ENCODE assay signal across 1 cellular context in genomic region chr4:25159837-25160713, GRCh38.
TF ChIP-seq lines count a peak whose summit lies in the region.

SEPSECS (minus strand) TSS chr4:25160449; CDS start chr4:25160369, 80 bp downstream.

TF ChIP-seq in K562, 482 proteins besides CTCF, POLR2A, EP300 and RAD21 (continued from another document and continues in another):
- TF ChIP-seq ARID4B (CRISPR knock-in tag; IDR thresholded peaks at IDR 0.05) (no peak; the same call in 1 of the 2 replicates), REST (CRISPR knock-in tag; IDR thresholded peaks at IDR 0.05; ENCODE audit: low read depth) (peak; percentile 30; the same call in 1 of the 2 replicates), ZNF583 (CRISPR knock-in tag; IDR thresholded peaks at IDR 0.05) (peak; percentile 58; the same call in 1 of the 2 replicates), HINFP (tag; conservative IDR thresholded peaks at IDR 0.05; ENCODE audit: low read depth) (no peak), ZNF75A (CRISPR knock-in tag; IDR thresholded peaks at IDR 0.05) (no peak), BCOR (IDR thresholded peaks at IDR 0.05) (no peak), ELF1 (tag; IDR thresholded peaks at IDR 0.05) (peak; percentile 72), ZFP91 (CRISPR knock-in tag; IDR thresholded peaks at IDR 0.05) (no peak), FIP1L1 (IDR thresholded peaks at IDR 0.05; ENCODE audit: low read depth, low read length, poor library complexity, severe bottlenecking) (no peak), KDM2B (CRISPR knock-in tag; IDR thresholded peaks at IDR 0.05) (no peak), TEAD1 (CRISPR knock-in tag; IDR thresholded peaks at IDR 0.05) (peak in 1 of 2 experiments; percentile 60; a peak in 1 of 4 replicates), ZBTB26 (CRISPR knock-in tag; IDR thresholded peaks at IDR 0.05) (no peak), ZNF280A (IDR thresholded peaks at IDR 0.05; ENCODE audit: low read depth, partially characterized antibody) (no peak), ESRRA (IDR thresholded peaks at IDR 0.05; ENCODE audit: borderline replicate concordance, low read depth) (0 out of 2 replicates have a peak, but pooled peaks have one; percentile 25), GATA2 (CRISPR knock-in tag; IDR thresholded peaks at IDR 0.05) (no peak), U2AF1 (optimal IDR thresholded peaks at IDR 0.05; ENCODE audit: low read depth, low read length) (no peak), CXXC5 (CRISPR knock-in tag; IDR thresholded peaks at IDR 0.05) (peak; percentile 73), PHF20 (IDR thresholded peaks at IDR 0.05; ENCODE audit: partially characterized antibody) (peak; percentile 71), CBX5 (IDR thresholded peaks at IDR 0.05; ENCODE audit: borderline replicate concordance, low read depth) (no peak), MLLT1 (IDR thresholded peaks at IDR 0.05) (peak in 1 of 2 experiments; percentile 52; a peak in 1 of 4 replicates), SMAD4 (CRISPR knock-in tag; conservative IDR thresholded peaks at IDR 0.05) (peak; percentile 80), RREB1 (CRISPR knock-in tag; IDR thresholded peaks at IDR 0.05) (no peak), BHLHE40 (IDR thresholded peaks at IDR 0.05; ENCODE audit: low read length) (no peak), ZNF24 (IDR thresholded peaks at IDR 0.05) (0 out of 2 replicates have a peak, but pooled peaks have one; percentile 33), ZC3H4 (CRISPR knock-in tag; IDR thresholded peaks at IDR 0.05; ENCODE audit: borderline replicate concordance) (peak; percentile 44; the same call in 1 of the 2 replicates), EWSR1 (IDR thresholded peaks at IDR 0.05; ENCODE audit: borderline replicate concordance, low read depth, partially characterized antibody) (no peak), ZNF134 (CRISPR knock-in tag; conservative IDR thresholded peaks at IDR 0.05) (no peak), HMG20B (CRISPR knock-in tag; IDR thresholded peaks at IDR 0.05) (no peak), ZNF551 (CRISPR knock-in tag; IDR thresholded peaks at IDR 0.05) (no peak), ZNF277 (CRISPR knock-in tag; IDR thresholded peaks at IDR 0.05; ENCODE audit: borderline replicate concordance) (no peak), HCFC1 (IDR thresholded peaks at IDR 0.05; ENCODE audit: low read depth, low read length) (peak; percentile 61; the same call in 1 of the 2 replicates), SUPT5H (IDR thresholded peaks at IDR 0.05) (peak; percentile 94), SLC30A9 (CRISPR knock-in tag; IDR thresholded peaks at IDR 0.05) (no peak), MAFF (IDR thresholded peaks at IDR 0.05; ENCODE audit: low read length) (no peak; the same call in 1 of the 2 replicates)
